ENCODE assay signal across 28 cellular contexts in genomic region chr6:28343898-28344677, GRCh38.
"Had no signal": no experiment of that assay in that cellular context is flagged by ENCODE, and none has a peak within 500 bp of the region (broad histone marks: within the 10 kb centered on the region; RNA-seq: fewer than 3 reads in every experiment).

No MANE protein-coding gene starts in this region.

- H3K27ac Mint-ChIP-seq: activated B cell treated with CpG ODN at 0.5 μM for 24 hours; activated CD8-positive, alpha-beta T cell treated with anti-CD3 and anti-CD28 coated beads for 36 hours; activated naive CD4-positive, alpha-beta T cell treated with anti-CD3 and anti-CD28 coated beads, Interleukin-2, amount 10 ng/mL, durations not matched to agents 7 days and 5 days; activated naive CD4-positive, alpha-beta T cell treated with anti-CD3 and anti-CD28 coated beads, Interleukin-2, amount 50 U/mL, for 72 hours; activated naive CD8-positive, alpha-beta T cell treated with anti-CD3 and anti-CD28 coated beads, Interleukin-2, amount 10 ng/mL, durations not matched to agents 7 days and 5 days; activated T-helper 1 cell treated with anti-CD3 and anti-CD28 coated beads, Interleukin-12 subunit alpha, Interleukin-12 subunit beta, Interleukin-2, Interleukin-4 antibody, amounts not matched to agents 30 ng/mL and 10 ng/mL and 1 ng/mL, durations not matched to agents 14 hours and 24 hours and 36 hours; effector memory CD8-positive, alpha-beta T cell; T-helper 17 cell; T-helper 2 cell treated with Interferon-gamma antibody and Interleukin-4, amounts not matched to agents 5 μg/mL and 100 μg/mL, for 36 hours had no signal

- H3K27ac ChIP-seq: brain microvascular endothelial cell, WERI-Rb-1 had no signal

- H3K4me1 Mint-ChIP-seq: activated B cell treated with CpG ODN at 0.5 μM for 24 hours; activated naive CD4-positive, alpha-beta T cell treated with anti-CD3 and anti-CD28 coated beads, Interleukin-2, amount 10 ng/mL, durations not matched to agents 7 days and 5 days; activated naive CD8-positive, alpha-beta T cell treated with anti-CD3 and anti-CD28 coated beads, Interleukin-2, amount 10 ng/mL, durations not matched to agents 7 days and 5 days; T-helper 17 cell had no signal

- ATAC-seq: activated CD4-positive, CD25-positive, alpha-beta regulatory T cell treated with anti-CD3 and anti-CD28 coated beads, Interleukin-2, amount 50 U/mL, for 24 hours; activated CD8-positive, alpha-beta T cell treated with anti-CD3 and anti-CD28 coated beads for 36 hours; effector memory CD8-positive, alpha-beta T cell; T-helper 17 cell had no signal

- H3K4me3 Mint-ChIP-seq: activated B cell treated with CpG ODN at 0.5 μM for 24 hours; activated CD8-positive, alpha-beta T cell treated with anti-CD3 and anti-CD28 coated beads for 36 hours; activated naive CD4-positive, alpha-beta T cell treated with anti-CD3 and anti-CD28 coated beads, Interleukin-2, amount 10 ng/mL, durations not matched to agents 7 days and 5 days; activated naive CD8-positive, alpha-beta T cell treated with anti-CD3 and anti-CD28 coated beads, Interleukin-2, amount 10 ng/mL, durations not matched to agents 7 days and 5 days; activated T-helper 1 cell treated with anti-CD3 and anti-CD28 coated beads, Interleukin-12 subunit alpha, Interleukin-12 subunit beta, Interleukin-2, Interleukin-4 antibody, amounts not matched to agents 30 ng/mL and 10 ng/mL and 1 ng/mL, durations not matched to agents 14 hours and 24 hours and 36 hours; effector memory CD8-positive, alpha-beta T cell; T-helper 17 cell; T-helper 2 cell treated with Interferon-gamma antibody and Interleukin-4, amounts not matched to agents 5 μg/mL and 100 μg/mL, for 36 hours had no signal

- DNase-seq: activated B cell treated with CpG ODN at 0.5 μM for 24 hours; activated CD4-positive, alpha-beta T cell treated with anti-CD3 and anti-CD28 coated beads for 48 hours; activated CD4-positive, alpha-beta T cell treated with anti-CD3 and anti-CD28 coated beads, Interleukin-2, amount 50 U/mL, for 1 hour; activated CD4-positive, alpha-beta T cell treated with anti-CD3 and anti-CD28 coated beads, Interleukin-2, amount 50 U/mL, for 48 hours; activated CD8-positive, alpha-beta memory T cell treated with anti-CD3 and anti-CD28 coated beads for 24 hours; activated CD8-positive, alpha-beta T cell treated with anti-CD3 and anti-CD28 coated beads for 36 hours; activated gamma-delta T cell; activated naive CD4-positive, alpha-beta T cell; activated naive CD4-positive, alpha-beta T cell treated with anti-CD3 and anti-CD28 coated beads, Interleukin-2, amount 10 ng/mL, durations not matched to agents 7 days and 5 days; activated naive CD8-positive, alpha-beta T cell treated with anti-CD3 and anti-CD28 coated beads, Interleukin-2, amount 10 ng/mL, durations not matched to agents 7 days and 5 days; activated T-cell treated with anti-CD3 and anti-CD28 coated beads, Interleukin-2, amount 50 U/mL, for 1 hour; activated T-cell treated with anti-CD3 and anti-CD28 coated beads, Interleukin-2, amount 50 U/mL, for 48 hours; brain microvascular endothelial cell; cortex of kidney; dermis blood vessel endothelial cell; effector CD4-positive, alpha-beta T cell; effector memory CD8-positive, alpha-beta T cell; foreskin fibroblast; head of caudate nucleus; hippocampal formation; T-helper 1 cell; T-helper 17 cell; T1000; WERI-Rb-1 had no signal
